8 cellular contexts compared by ENCODE assay signal in genomic region chr16:11256657-11257130, GRCh38. TPM values are rescaled to one million over a fixed set of nuclear protein-coding genes. Genes with fewer than 3 reads are reported as not detected.
DNase-seq lines count a peak whose midpoint lies in the region; ATAC-seq and TF ChIP-seq lines count a peak whose summit lies in the region.

No MANE protein-coding gene starts in this region.

- H3K36me3 Mint-ChIP-seq in neural crest cell (ENCODE audit: low read depth), result no peaks in the 10 kb centered on the region

- 1 to 2% methylated on average over 32 of the region's 32 CpGs for WGBS in aorta, 2 donors

- peaks cover 35% of the 10 kb centered on the region for H3K27me3 Mint-ChIP-seq in neural crest cell (ENCODE audit: low read depth)

- H3K4me3 ChIP-seq in aorta (ENCODE audit: low read length in 2 of 2), result peak overlapping the region; percentile 81 to 83

- no peak for TF ChIP-seq EP300 in Ishikawa (IDR thresholded peaks at IDR 0.05; ENCODE audit: borderline replicate concordance)

- no peaks in the 10 kb centered on the region for H3K9me3 Mint-ChIP-seq in neural crest cell

- ATAC-seq in aorta (ENCODE audit: low FRiP score), result peak; percentile 63
- ATAC-seq in HG02759 (IDR thresholded peaks at IDR 0.05; ENCODE audit: unreplicated experiment), result no peak

- H3K4me1 ChIP-seq in aorta (ENCODE audit: control insufficient read depth in 1 of 2, insufficient read depth in 2 of 2, low read length in 2 of 2), result no peaks in the 10 kb centered on the region

- TF ChIP-seq RAD21 in Ishikawa (IDR thresholded peaks at IDR 0.05; ENCODE audit: low read depth), result no peak

- H3K9me3 ChIP-seq in aorta (ENCODE audit: control insufficient read depth, low read length), result no peaks in the 10 kb centered on the region

- TF ChIP-seq CTCF in neural crest cell (conservative IDR thresholded peaks at IDR 0.05) (no peak), GM20000 (IDR thresholded peaks at IDR 0.05; ENCODE audit: extremely low read depth, missing control alignments) (no peak)

- H3K27ac ChIP-seq in aorta (ENCODE audit: low read depth in 1 of 2, low read length in 2 of 2), result peak overlapping the region; percentile 81 to 93

- H3K27ac Mint-ChIP-seq in neural crest cell (ENCODE audit: unreplicated experiment), result peak overlapping the region; percentile 93

- no peaks in the 10 kb centered on the region for H3K36me3 ChIP-seq in aorta (ENCODE audit: control insufficient read depth in 1 of 2, insufficient read depth in 2 of 2, low read length in 1 of 2)

- peaks cover 6% of the 10 kb centered on the region for H3K4me1 Mint-ChIP-seq in neural crest cell

- peak overlapping the region; percentile 99 for H3K4me3 Mint-ChIP-seq in neural crest cell

- DNase-seq in AG20443 (ENCODE audit: low spot score) (peak; percentile 79), fibroblast of the conjunctiva (ENCODE audit: low read depth) (peak; percentile 24), neural crest cell (ENCODE audit: low read depth, low spot score) (no peak), aorta (peak; percentile 84 to 89), GM20000 (ENCODE audit: low spot score) (no peak)
- DNase-seq in activated CD8-positive, alpha-beta memory T cell treated with anti-CD3 and anti-CD28 coated beads, Interleukin-2, amount 50 U/mL, for 48 hours, result peak; percentile 84

- H3K27me3 ChIP-seq in aorta (ENCODE audit: control insufficient read depth in 1 of 2, insufficient read depth in 2 of 2, low read length in 1 of 2), result no peaks in the 10 kb centered on the region

- intact Hi-C loops in aorta (cut with DNase I), result loop anchor here (1.0 to 10.0 kb wide), 4 partner anchors 101 to 286 kb away; no protein-coding TSS in a partner anchor

TF ChIP-seq in Ishikawa, 13 proteins besides CTCF, POLR2A, EP300 and RAD21:
- TF ChIP-seq ZBTB7A (IDR thresholded peaks at IDR 0.05; ENCODE audit: low read depth), result peak; percentile 66; the same call in 1 of the 2 replicates
- TF ChIP-seq MAX (IDR thresholded peaks at IDR 0.05), result no peak; the same call in 1 of the 2 replicates
TF ChIP-seq in Ishikawa: peak in this region for 1.

RNA-seq across cellular contexts. Expression of gene SOCS1, which starts 0.7 kb away (rescaled TPM):
- 1.6 and 1.7 TPM in 2 replicates for total RNA-seq in neural crest cell
- total RNA-seq in aorta, result 1 to 10 TPM; 4.3 to 6.4 TPM
- polyA plus RNA-seq in aorta, result 1 to 10 TPM; 1.5 to 2.6 TPM

RNA-seq across cellular contexts. Expression of gene TNP2, which starts 12.4 kb away (rescaled TPM):
- not detected in 2 replicates for total RNA-seq in neural crest cell
- total RNA-seq in aorta, result not detected
- polyA plus RNA-seq in aorta, result not detected

RNA-seq across cellular contexts. Expression of gene PRM3, which starts 16.7 kb away (rescaled TPM):
- total RNA-seq in neural crest cell, result not detected in 2 replicates
- total RNA-seq in aorta, result not detected
- not detected for polyA plus RNA-seq in aorta

RNA-seq across cellular contexts. Expression of gene PRM2, which starts 19.6 kb away (rescaled TPM):
- total RNA-seq in neural crest cell (not detected in 2 replicates), aorta (not detected)
- not detected for polyA plus RNA-seq in aorta

RNA-seq across cellular contexts. Expression of gene PRM1, which starts 24.4 kb away (rescaled TPM):
- not detected in 2 replicates for total RNA-seq in neural crest cell
- not detected for total RNA-seq in aorta
- not detected for polyA plus RNA-seq in aorta

Comparison
In these comparisons a context has a peak if more than half of its experiments do, and no peak if none do; other contexts are left out.
1. DNase-seq: peak in AG20443 (single experiment), activated CD8-positive, alpha-beta memory T cell treated with anti-CD3 and anti-CD28 coated beads, Interleukin-2, amount 50 U/mL, for 48 hours (single experiment), fibroblast of the conjunctiva (single experiment) and aorta (2 of 2); none in neural crest cell (single experiment) and GM20000 (single experiment).